29 cellular contexts compared by ENCODE assay signal in the genomic region with DNA sequence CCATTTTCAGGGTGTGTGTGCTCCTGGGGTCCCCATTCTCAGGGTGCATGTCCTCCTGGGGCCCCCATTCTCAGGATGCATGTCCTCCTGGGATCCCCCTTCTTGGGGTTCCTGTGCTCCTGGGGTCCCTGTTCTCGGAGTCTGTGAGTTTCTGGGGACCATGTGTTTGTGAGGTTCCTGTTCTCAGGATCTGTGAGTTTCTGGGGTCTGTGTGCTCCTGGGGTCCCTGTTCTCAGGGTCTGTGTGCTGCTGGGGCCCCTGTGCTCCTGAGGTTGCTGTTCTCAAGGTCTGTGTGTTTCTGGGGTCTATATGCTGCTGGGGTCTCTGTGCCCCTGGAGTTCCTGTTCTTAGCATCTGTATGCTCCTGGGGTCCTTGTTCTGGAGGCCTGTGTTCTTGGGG.
"Had no signal": no experiment of that assay in that cellular context is flagged by ENCODE, and none has a peak within 500 bp of the region (broad histone marks: within the 10 kb centered on the region; RNA-seq: fewer than 3 reads in every experiment).

No MANE protein-coding gene starts in this region.

- H2AFZ ChIP-seq: neural progenitor cell, parathyroid adenoma had no signal

- H3K4me1 ChIP-seq: neural progenitor cell, parathyroid adenoma, psoas muscle, right lobe of liver, sigmoid colon, suprapubic skin, testis, tibial artery, transverse colon, upper lobe of right lung, uterus had no signal

- H3K4me2 ChIP-seq: neural progenitor cell had no signal

- H3K9ac ChIP-seq: neural progenitor cell, parathyroid adenoma had no signal

- DNase-seq: natural killer cell; occipital lobe; ovary; posterior cingulate gyrus; psoas muscle; right cardiac atrium; right lobe of liver; sigmoid colon; small intestine; stimulated activated CD4-positive, alpha-beta T cell treated with anti-CD3 and anti-CD28 coated beads, Interleukin-15, amount 100 ng/mL, for 24 hours; stimulated activated CD4-positive, alpha-beta T cell treated with anti-CD3 and anti-CD28 coated beads, Interleukin-2, amount 100 ng/mL, for 24 hours; stimulated activated CD4-positive, alpha-beta T cell treated with anti-CD3 and anti-CD28 coated beads, Interleukin-2, amount 100 ng/mL, for 48 hours; stimulated activated CD4-positive, alpha-beta T cell treated with anti-CD3 and anti-CD28 coated beads, Interleukin-4, amount 100 ng/mL, for 24 hours; stimulated activated naive CD4-positive, alpha-beta T cell; stimulated activated naive CD8-positive, alpha-beta T cell treated with anti-CD3 and anti-CD28 coated beads, Interleukin-15, amount 100 ng/mL, for 72 hours; stimulated activated naive CD8-positive, alpha-beta T cell treated with anti-CD3 and anti-CD28 coated beads, Interleukin-15, Interleukin-2, amounts not matched to agents 100 U/mL and 50 U/mL, for 24 hours; substantia nigra; testis; tibial artery; transverse colon; upper lobe of right lung; uterus had no signal

- H3K27me3 ChIP-seq: neural progenitor cell, ovary, right lobe of liver, sigmoid colon, testis, transverse colon, upper lobe of right lung, uterus had no signal

- H3K27ac Mint-ChIP-seq: natural killer cell; nephron; neural progenitor cell; progenitor cell of endocrine pancreas; stimulated activated effector memory CD8-positive, alpha-beta T cell treated with anti-CD3 and anti-CD28 coated beads, Interleukin-12 subunit alpha, Interleukin-12 subunit beta, amount 100 ng/mL, for 72 hours; stimulated activated naive CD8-positive, alpha-beta T cell treated with anti-CD3 and anti-CD28 coated beads, Interleukin-15, amount 100 ng/mL, for 72 hours; type B pancreatic cell had no signal

- H3K27ac ChIP-seq: neural progenitor cell, ovary, parathyroid adenoma, psoas muscle, right lobe of liver, sigmoid colon, suprapubic skin, testis, tibial artery, transverse colon, upper lobe of right lung, uterus had no signal

- H3K79me2 ChIP-seq: parathyroid adenoma had no signal

- H3K9me3 Mint-ChIP-seq: natural killer cell; nephron; neural progenitor cell; stimulated activated effector memory CD8-positive, alpha-beta T cell treated with anti-CD3 and anti-CD28 coated beads, Interleukin-12 subunit alpha, Interleukin-12 subunit beta, amount 100 ng/mL, for 72 hours; stimulated activated naive CD8-positive, alpha-beta T cell treated with anti-CD3 and anti-CD28 coated beads, Interleukin-15, amount 100 ng/mL, for 72 hours; type B pancreatic cell had no signal

- H3K4me3 ChIP-seq: neural progenitor cell, ovary, psoas muscle, right lobe of liver, sigmoid colon, suprapubic skin, testis, tibial artery, transverse colon, upper lobe of right lung, uterus had no signal

- H3K4me1 Mint-ChIP-seq: natural killer cell; stimulated activated effector memory CD8-positive, alpha-beta T cell treated with anti-CD3 and anti-CD28 coated beads, Interleukin-12 subunit alpha, Interleukin-12 subunit beta, amount 100 ng/mL, for 72 hours; stimulated activated naive CD8-positive, alpha-beta T cell treated with anti-CD3 and anti-CD28 coated beads, Interleukin-15, amount 100 ng/mL, for 72 hours had no signal

- H3K27me3 Mint-ChIP-seq: stimulated activated naive CD8-positive, alpha-beta T cell treated with anti-CD3 and anti-CD28 coated beads, Interleukin-15, amount 100 ng/mL, for 72 hours had no signal

- H3K4me3 Mint-ChIP-seq: natural killer cell; nephron; neural progenitor cell; stimulated activated effector memory CD8-positive, alpha-beta T cell treated with anti-CD3 and anti-CD28 coated beads, Interleukin-12 subunit alpha, Interleukin-12 subunit beta, amount 100 ng/mL, for 72 hours; stimulated activated naive CD8-positive, alpha-beta T cell treated with anti-CD3 and anti-CD28 coated beads, Interleukin-15, amount 100 ng/mL, for 72 hours; type B pancreatic cell had no signal

- ATAC-seq: natural killer cell; psoas muscle; right cardiac atrium; right lobe of liver; stimulated activated effector memory CD8-positive, alpha-beta T cell treated with anti-CD3 and anti-CD28 coated beads, Interleukin-12 subunit alpha, Interleukin-12 subunit beta, amount 100 ng/mL, for 72 hours; stimulated activated naive CD8-positive, alpha-beta T cell treated with anti-CD3 and anti-CD28 coated beads, Interleukin-15, amount 100 ng/mL, for 72 hours; stimulated activated naive CD8-positive, alpha-beta T cell treated with anti-CD3 and anti-CD28 coated beads, Interleukin-15, Interleukin-2, amounts not matched to agents 100 U/mL and 50 U/mL, for 24 hours; upper lobe of right lung had no signal

- H3K9me3 ChIP-seq: ovary, psoas muscle, right lobe of liver, sigmoid colon, suprapubic skin, testis, tibial artery, transverse colon, upper lobe of right lung, uterus had no signal

- H3K36me3 ChIP-seq: neural progenitor cell, ovary, right lobe of liver, sigmoid colon, suprapubic skin, tibial artery, transverse colon, upper lobe of right lung, uterus had no signal

- H3K36me3 Mint-ChIP-seq: natural killer cell; neural progenitor cell; stimulated activated effector memory CD8-positive, alpha-beta T cell treated with anti-CD3 and anti-CD28 coated beads, Interleukin-12 subunit alpha, Interleukin-12 subunit beta, amount 100 ng/mL, for 72 hours; type B pancreatic cell had no signal
